Comparison of ENCODE assay signal across 1 cellular context in genomic region chr1:27868932-27869718, GRCh38.
TF ChIP-seq lines count a peak whose summit lies in the region.

No MANE protein-coding gene starts in this region.

TF ChIP-seq in HepG2, 621 proteins besides CTCF, POLR2A, EP300 and RAD21 (continued from another document and continues in another):
- no peak for TF ChIP-seq PAXIP1 (CRISPR knock-in tag; conservative IDR thresholded peaks at IDR 0.05)
- TF ChIP-seq MZF1 (CRISPR knock-in tag; IDR thresholded peaks at IDR 0.05; ENCODE audit: borderline replicate concordance): no peak
- TF ChIP-seq MATR3 (CRISPR knock-in tag; IDR thresholded peaks at IDR 0.05): no peak
- TF ChIP-seq KLF13 (CRISPR knock-in tag; IDR thresholded peaks at IDR 0.05): no peak
- no peak for TF ChIP-seq ONECUT2 (CRISPR knock-in tag; IDR thresholded peaks at IDR 0.05)
- TF ChIP-seq SALL1 (CRISPR knock-in tag; IDR thresholded peaks at IDR 0.05): peak; percentile 21; the same call in 1 of the 2 replicates
- TF ChIP-seq ZBTB46 (CRISPR knock-in tag; IDR thresholded peaks at IDR 0.05; ENCODE audit: borderline replicate concordance): no peak
- no peak for TF ChIP-seq ZNF639 (CRISPR knock-in tag; conservative IDR thresholded peaks at IDR 0.05)
- no peak for TF ChIP-seq ZNF33B (CRISPR knock-in tag; IDR thresholded peaks at IDR 0.05)
- peak; percentile 94 for TF ChIP-seq RAD51 (IDR thresholded peaks at IDR 0.05; ENCODE audit: borderline replicate concordance)
- no peak for TF ChIP-seq PLRG1 (conservative IDR thresholded peaks at IDR 0.05)
- no peak for TF ChIP-seq STAG1 (CRISPR knock-in tag; IDR thresholded peaks at IDR 0.05)
- peak; percentile 44; the same call in 1 of the 2 replicates for TF ChIP-seq GABPB1 (CRISPR knock-in tag; IDR thresholded peaks at IDR 0.05)
- no peak for TF ChIP-seq ZBTB49 (CRISPR knock-in tag; IDR thresholded peaks at IDR 0.05; ENCODE audit: borderline replicate concordance)
- peak; percentile 52; the same call in 1 of the 2 replicates for TF ChIP-seq ZSCAN21 (CRISPR knock-in tag; IDR thresholded peaks at IDR 0.05; ENCODE audit: borderline replicate concordance)
- TF ChIP-seq NFATC3 (CRISPR knock-in tag; IDR thresholded peaks at IDR 0.05): no peak
- no peak for TF ChIP-seq ZFP62 (CRISPR knock-in tag; IDR thresholded peaks at IDR 0.05)
- TF ChIP-seq ZFP1 (CRISPR knock-in tag; IDR thresholded peaks at IDR 0.05): no peak
- no peak for TF ChIP-seq SMAD1 (CRISPR knock-in tag; IDR thresholded peaks at IDR 0.05; ENCODE audit: borderline replicate concordance, low read depth)
- no peak for TF ChIP-seq ZNF567 (CRISPR knock-in tag; IDR thresholded peaks at IDR 0.05; ENCODE audit: borderline replicate concordance)
- TF ChIP-seq ZNF646 (CRISPR knock-in tag; IDR thresholded peaks at IDR 0.05): no peak
- no peak for TF ChIP-seq ZNF430 (CRISPR knock-in tag; IDR thresholded peaks at IDR 0.05)
- no peak for TF ChIP-seq CEBPG (CRISPR knock-in tag; IDR thresholded peaks at IDR 0.05)
- no peak for TF ChIP-seq SNRNP70 (IDR thresholded peaks at IDR 0.05; ENCODE audit: low read depth, low read length)
- TF ChIP-seq KAT2B (IDR thresholded peaks at IDR 0.05; ENCODE audit: borderline replicate concordance, low read depth, low read length): no peak
- TF ChIP-seq, protein P1, sequence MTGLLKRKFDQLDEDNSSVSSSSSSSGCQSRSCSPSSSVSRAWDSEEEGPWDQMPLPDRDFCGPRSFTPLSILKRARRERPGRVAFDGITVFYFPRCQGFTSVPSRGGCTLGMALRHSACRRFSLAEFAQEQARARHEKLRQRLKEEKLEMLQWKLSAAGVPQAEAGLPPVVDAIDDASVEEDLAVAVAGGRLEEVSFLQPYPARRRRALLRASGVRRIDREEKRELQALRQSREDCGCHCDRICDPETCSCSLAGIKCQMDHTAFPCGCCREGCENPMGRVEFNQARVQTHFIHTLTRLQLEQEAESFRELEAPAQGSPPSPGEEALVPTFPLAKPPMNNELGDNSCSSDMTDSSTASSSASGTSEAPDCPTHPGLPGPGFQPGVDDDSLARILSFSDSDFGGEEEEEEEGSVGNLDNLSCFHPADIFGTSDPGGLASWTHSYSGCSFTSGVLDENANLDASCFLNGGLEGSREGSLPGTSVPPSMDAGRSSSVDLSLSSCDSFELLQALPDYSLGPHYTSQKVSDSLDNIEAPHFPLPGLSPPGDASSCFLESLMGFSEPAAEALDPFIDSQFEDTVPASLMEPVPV (CRISPR knock-in tag; IDR thresholded peaks at IDR 0.05): no peak
- peak; percentile 90 for TF ChIP-seq USF2 (IDR thresholded peaks at IDR 0.05; ENCODE audit: low read depth, low read length)
- peak; percentile 45; the same call in 1 of the 2 replicates for TF ChIP-seq USF2 (CRISPR knock-in tag; IDR thresholded peaks at IDR 0.05; ENCODE audit: borderline replicate concordance)
- no peak for TF ChIP-seq ZNF431 (CRISPR knock-in tag; IDR thresholded peaks at IDR 0.05; ENCODE audit: borderline replicate concordance, low read depth)
- TF ChIP-seq ZNF354B (CRISPR knock-in tag; IDR thresholded peaks at IDR 0.05): no peak
- no peak for TF ChIP-seq SRSF4 (IDR thresholded peaks at IDR 0.05; ENCODE audit: low read depth, low read length, poor library complexity, severe bottlenecking)
- TF ChIP-seq U2AF2 (IDR thresholded peaks at IDR 0.05; ENCODE audit: low read depth, low read length): no peak
- no peak for TF ChIP-seq ZNF34 (CRISPR knock-in tag; IDR thresholded peaks at IDR 0.05; ENCODE audit: borderline replicate concordance)
- no peak for TF ChIP-seq KDM5A (IDR thresholded peaks at IDR 0.05; ENCODE audit: borderline replicate concordance, low read length)
- no peak for TF ChIP-seq U2AF1 (optimal IDR thresholded peaks at IDR 0.05; ENCODE audit: low read depth, low read length)
- peak; percentile 60 for TF ChIP-seq ZFX (CRISPR knock-in tag; IDR thresholded peaks at IDR 0.05; ENCODE audit: low read depth)
- TF ChIP-seq ZNF691 (CRISPR knock-in tag; IDR thresholded peaks at IDR 0.05; ENCODE audit: borderline replicate concordance, low read depth): no peak
- no peak; the same call in 1 of the 2 replicates for TF ChIP-seq MED1 (CRISPR knock-in tag; IDR thresholded peaks at IDR 0.05)
- peak; percentile 24; the same call in 1 of the 2 replicates for TF ChIP-seq MTA1 (CRISPR knock-in tag; IDR thresholded peaks at IDR 0.05; ENCODE audit: borderline replicate concordance)
